2 cellular contexts compared by ENCODE assay signal in the genomic region with DNA sequence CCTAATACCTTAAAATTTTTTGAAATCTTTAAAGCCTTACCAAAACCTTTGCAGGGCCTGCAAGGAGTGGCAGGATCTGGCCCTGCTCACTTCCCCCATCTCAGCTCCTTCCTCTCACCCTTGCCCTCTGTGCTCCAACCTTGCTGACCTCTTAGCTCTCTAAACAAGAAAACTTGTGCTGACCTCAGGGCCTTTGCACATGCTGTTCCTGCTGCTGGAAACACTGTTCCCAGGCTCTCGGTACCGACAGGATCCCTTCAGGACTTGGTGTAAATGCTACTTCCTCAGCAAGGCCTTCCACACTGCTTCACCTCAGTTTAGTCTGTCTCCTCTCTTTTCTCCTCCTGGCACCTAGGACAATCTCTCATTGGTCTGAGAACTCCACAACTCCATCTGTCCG.
TF ChIP-seq lines count a peak whose summit lies in the region.

No MANE protein-coding gene starts in this region.

TF ChIP-seq in HepG2, 621 proteins besides CTCF, POLR2A, EP300 and RAD21 (continued from another document):
- peak; percentile 74; the same call in 1 of the 2 replicates for TF ChIP-seq ZMYM3 (CRISPR knock-in tag; IDR thresholded peaks at IDR 0.05)
- no peak for TF ChIP-seq TBX2 (CRISPR knock-in tag; IDR thresholded peaks at IDR 0.05; ENCODE audit: borderline replicate concordance)
- TF ChIP-seq ZNF777 (CRISPR knock-in tag; IDR thresholded peaks at IDR 0.05): no peak

TF ChIP-seq in H1, 55 proteins besides CTCF, POLR2A, EP300 and RAD21 (continued from another document):
- TF ChIP-seq SRF (IDR thresholded peaks at IDR 0.05; ENCODE audit: low read depth, low read length) (no peak), ATF3 (IDR thresholded peaks at IDR 0.05; ENCODE audit: insufficient read depth, low read depth, low read length) (no peak), HDAC2 (IDR thresholded peaks at IDR 0.05; ENCODE audit: borderline replicate concordance in 1 of 2, low read depth in 2 of 2, low read length in 2 of 2) (peak in 1 of 2 experiments; percentile 42; a peak in 1 of 4 replicates), BCL11A (IDR thresholded peaks at IDR 0.05; ENCODE audit: low read depth in 2 of 2, low read length in 2 of 2) (no peak), CHD2 (IDR thresholded peaks at IDR 0.05; ENCODE audit: low read length) (no peak), PHF8 (conservative IDR thresholded peaks at IDR 0.05; ENCODE audit: low read depth, low read length) (no peak), RFX5 (IDR thresholded peaks at IDR 0.05; ENCODE audit: borderline replicate concordance, low read depth, low read length) (no peak), KDM1A (IDR thresholded peaks at IDR 0.05; ENCODE audit: borderline replicate concordance, low read length) (peak; percentile 78)
TF ChIP-seq in H1: peak in this region for 2.
